1 cellular context compared by ENCODE assay signal in genomic region chr10:73785721-73786511, GRCh38.
TF ChIP-seq lines count a peak whose summit lies in the region.

No MANE protein-coding gene starts in this region.

TF ChIP-seq in endothelial cell of umbilical vein, 7 proteins besides CTCF, POLR2A, EP300 and RAD21:
- TF ChIP-seq MYC (IDR thresholded peaks at IDR 0.05; ENCODE audit: low read depth, low read length) (no peak), POLR2AphosphoS5 (IDR thresholded peaks at IDR 0.05; ENCODE audit: insufficient read depth, low read depth, low read length) (no peak), EZH2 (IDR thresholded peaks at IDR 0.05; ENCODE audit: borderline replicate concordance, low read depth, low read length, severe bottlenecking) (no peak), FOS (IDR thresholded peaks at IDR 0.05; ENCODE audit: borderline replicate concordance, insufficient read depth, low read length) (no peak), JUN (IDR thresholded peaks at IDR 0.05; ENCODE audit: borderline replicate concordance, insufficient read depth, insufficient read length, low read depth) (no peak), GATA2 (IDR thresholded peaks at IDR 0.05; ENCODE audit: insufficient read depth, insufficient read length, low read depth, low read length) (no peak)
- TF ChIP-seq, protein P1, sequence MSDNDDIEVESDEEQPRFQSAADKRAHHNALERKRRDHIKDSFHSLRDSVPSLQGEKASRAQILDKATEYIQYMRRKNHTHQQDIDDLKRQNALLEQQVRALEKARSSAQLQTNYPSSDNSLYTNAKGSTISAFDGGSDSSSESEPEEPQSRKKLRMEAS (IDR thresholded peaks at IDR 0.05; ENCODE audit: insufficient read depth, insufficient read length), result no peak
